In the genomic region with DNA sequence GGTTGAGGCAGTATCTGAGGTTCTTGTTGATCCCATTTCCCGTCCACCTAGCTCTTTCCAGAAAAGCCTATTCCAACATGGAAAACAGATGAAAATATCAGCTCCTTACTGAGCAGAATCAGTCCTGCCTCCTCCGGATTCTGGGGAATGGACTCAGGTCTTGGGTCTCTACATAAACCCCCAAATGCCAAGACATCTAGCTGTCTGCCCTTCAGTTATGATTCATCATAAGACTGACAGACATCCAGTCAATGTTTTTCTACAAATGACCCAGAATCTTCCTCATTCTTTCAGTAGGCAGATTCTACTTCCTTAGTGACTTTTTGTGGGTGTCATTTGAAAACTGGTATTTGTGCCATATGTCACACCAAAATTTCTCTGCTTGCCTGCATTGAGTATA, we compare ENCODE assay signal across 19 cellular contexts.
DNase-seq lines count a peak whose midpoint lies in the region; ATAC-seq and TF ChIP-seq lines count a peak whose summit lies in the region.
"Had no signal": no experiment of that assay in that cellular context is flagged by ENCODE, and none has a peak within 500 bp of the region (broad histone marks: within the 10 kb centered on the region; RNA-seq: fewer than 3 reads in every experiment).

No MANE protein-coding gene starts in this region.

- H3K27ac ChIP-seq in mammary epithelial cell (ENCODE audit: insufficient read depth, low read depth, low read length) = peak overlapping the region; percentile 86
- H3K27ac ChIP-seq: BLaER1, sigmoid colon, SJSA1 had no signal

- CTCF ChIA-PET in mammary epithelial cell (lab: Charles Lee; ENCODE audit: low non-redundant PET) = no interaction called here

- H2AFZ ChIP-seq in mammary epithelial cell (ENCODE audit: low read depth, low read length) = peak overlapping the region; percentile 8

- H3K9me3 ChIP-seq in mammary epithelial cell (replicated peaks; ENCODE audit: insufficient read depth, low read length) = no peaks in the 10 kb centered on the region
- H3K9me3 ChIP-seq: BLaER1, mucosa of descending colon, sigmoid colon, SJSA1 had no signal

- no peaks in the 10 kb centered on the region for H3K27me3 ChIP-seq in mammary epithelial cell (ENCODE audit: insufficient read depth, low read length)
- H3K27me3 ChIP-seq: BLaER1, sigmoid colon, SJSA1 had no signal

- H3K27ac Mint-ChIP-seq in activated T-cell treated with anti-CD3 and anti-CD28 coated beads, Interleukin-2, amount 50 U/mL, for 72 hours = peak overlapping the region; percentile 85
- H3K27ac Mint-ChIP-seq in stimulated activated effector memory CD8-positive, alpha-beta T cell treated with anti-CD3 and anti-CD28 coated beads, Interleukin-12 subunit alpha, Interleukin-12 subunit beta, amount 100 ng/mL, for 72 hours = peak overlapping the region; percentile 68

- in situ Hi-C loops in mammary epithelial cell (cut with MboI; ENCODE audit: low sequenced_read_pairs in 2 of 2) = no loop called here

- no peaks in the 10 kb centered on the region for H4K20me1 ChIP-seq in mammary epithelial cell (ENCODE audit: insufficient read depth, low read length)
- H4K20me1 ChIP-seq: BLaER1 had no signal

- BruUV-seq in mammary epithelial cell (replicated peaks; lab: Mats Ljungman, UMichigan) = no TSS peak

- peaks cover 46% of the 10 kb centered on the region for H3K4me1 Mint-ChIP-seq in activated T-cell treated with anti-CD3 and anti-CD28 coated beads, Interleukin-2, amount 50 U/mL, for 72 hours (ENCODE audit: low read depth)
- peaks cover 41% of the 10 kb centered on the region for H3K4me1 Mint-ChIP-seq in stimulated activated effector memory CD8-positive, alpha-beta T cell treated with anti-CD3 and anti-CD28 coated beads, Interleukin-12 subunit alpha, Interleukin-12 subunit beta, amount 100 ng/mL, for 72 hours

- 81% methylated on average over 2 of the region's 2 CpGs for WGBS in mammary epithelial cell (ENCODE audit: low coverage, missing lambda C conversion rate)

- no peak overlapping the region for H3K4me3 ChIP-seq in mammary epithelial cell (replicated peaks in 1 of 3; ENCODE audit: insufficient read depth in 1 of 3, low read depth in 2 of 3, low read length in 3 of 3)
- H3K4me3 ChIP-seq: BLaER1, mucosa of descending colon, sigmoid colon, SJSA1 had no signal

- no peaks in the 10 kb centered on the region for H3K9me3 Mint-ChIP-seq in activated T-cell treated with anti-CD3 and anti-CD28 coated beads, Interleukin-2, amount 50 U/mL, for 72 hours
- H3K9me3 Mint-ChIP-seq in stimulated activated effector memory CD8-positive, alpha-beta T cell treated with anti-CD3 and anti-CD28 coated beads, Interleukin-12 subunit alpha, Interleukin-12 subunit beta, amount 100 ng/mL, for 72 hours = no peaks in the 10 kb centered on the region

- DNase-seq in activated T-cell treated with anti-CD3 and anti-CD28 coated beads, Interleukin-2, amount 50 U/mL, for 72 hours = no peak
- DNase-seq in activated T-cell treated with anti-CD3 and anti-CD28 coated beads, Interleukin-2, amount 50 U/mL, for 48 hours = no peak
- peak; percentile 18 for DNase-seq in MV-4-11 (lab: John Stamatoyannopoulos, UW)
- DNase-seq in mammary epithelial cell = no peak
- peak in 1 of 2 donors; percentile 57 for DNase-seq in stimulated activated effector memory CD8-positive, alpha-beta T cell treated with anti-CD3 and anti-CD28 coated beads, Interleukin-12 subunit alpha, Interleukin-12 subunit beta, amount 100 ng/mL, for 72 hours (ENCODE audit: low spot score in 2 of 2)
- no peak for DNase-seq in AG08396 (ENCODE audit: low spot score)
- no peak for DNase-seq in cerebellum (ENCODE audit: low spot score)
- DNase-seq: activated CD4-positive, alpha-beta T cell treated with anti-CD3 and anti-CD28 coated beads for 4 hours; activated CD8-positive, alpha-beta memory T cell treated with anti-CD3 and anti-CD28 coated beads, Interleukin-2, amount 50 U/mL, for 48 hours; central memory CD4-positive, alpha-beta T cell; DMS79 treated with DMSO at 0.1 percent for 48 hours; mucosa of descending colon; NCI-H524; sigmoid colon; stimulated activated CD8-positive, alpha-beta memory T cell treated with anti-CD3 and anti-CD28 coated beads, Interleukin-4, amount 100 ng/mL, for 48 hours; substantia nigra had no signal

- no peak for TF ChIP-seq CTCF in mammary epithelial cell (conservative IDR thresholded peaks at IDR 0.05 in 1 of 2, IDR thresholded peaks at IDR 0.05 in 1 of 2; ENCODE audit: extremely low read depth in 1 of 2, insufficient read depth in 1 of 2, low read depth in 1 of 2, low read length in 2 of 2)

- peaks cover 0 to 5% of the 10 kb centered on the region in 2 donors for H3K36me3 Mint-ChIP-seq in activated T-cell treated with anti-CD3 and anti-CD28 coated beads, Interleukin-2, amount 50 U/mL, for 72 hours (ENCODE audit: insufficient read depth in 2 of 2)
- peaks cover 13% of the 10 kb centered on the region for H3K36me3 Mint-ChIP-seq in stimulated activated effector memory CD8-positive, alpha-beta T cell treated with anti-CD3 and anti-CD28 coated beads, Interleukin-12 subunit alpha, Interleukin-12 subunit beta, amount 100 ng/mL, for 72 hours

- dilution Hi-C loops in mammary epithelial cell (cut with HindIII; ENCODE audit: low sequenced_read_pairs) = no loop called here

- no peaks in the 10 kb centered on the region for H3K36me3 ChIP-seq in mammary epithelial cell (ENCODE audit: insufficient read depth, low read length)
- H3K36me3 ChIP-seq: BLaER1, sigmoid colon, SJSA1 had no signal

- H3K4me2 ChIP-seq in mammary epithelial cell (ENCODE audit: insufficient read depth, low read depth, low read length) = no peak overlapping the region
- H3K4me2 ChIP-seq: BLaER1 had no signal

- no peaks in the 10 kb centered on the region for H3K79me2 ChIP-seq in mammary epithelial cell (ENCODE audit: insufficient read depth, low read length)

- H3K4me3 Mint-ChIP-seq in activated T-cell treated with anti-CD3 and anti-CD28 coated beads, Interleukin-2, amount 50 U/mL, for 72 hours = peak overlapping the region; percentile 32 to 67
- H3K4me3 Mint-ChIP-seq in stimulated activated effector memory CD8-positive, alpha-beta T cell treated with anti-CD3 and anti-CD28 coated beads, Interleukin-12 subunit alpha, Interleukin-12 subunit beta, amount 100 ng/mL, for 72 hours = peak overlapping the region; percentile 29

- peaks cover 31% of the 10 kb centered on the region for H3K4me1 ChIP-seq in mammary epithelial cell (ENCODE audit: insufficient read depth, low read length)
- H3K4me1 ChIP-seq: BLaER1, SJSA1 had no signal

- intact Hi-C loops in mammary epithelial cell (cut with micrococcal nuclease) = loop anchor here (1.0 to 10.0 kb wide), 3 partner anchors 103 to 279 kb away; a partner anchor contains a TSS

- no peaks in the 10 kb centered on the region for H3K27me3 Mint-ChIP-seq in activated T-cell treated with anti-CD3 and anti-CD28 coated beads, Interleukin-2, amount 50 U/mL, for 72 hours (ENCODE audit: low read depth)

- H3K9ac ChIP-seq in mammary epithelial cell (ENCODE audit: insufficient read depth, low read length) = peak overlapping the region; percentile 9
- H3K9ac ChIP-seq: BLaER1 had no signal

- peak; percentile 39 to 42 for ATAC-seq in activated T-cell treated with anti-CD3 and anti-CD28 coated beads, Interleukin-2, amount 50 U/mL, for 72 hours (replicated peaks in 1 of 2)
- peak; percentile 38 for ATAC-seq in stimulated activated effector memory CD8-positive, alpha-beta T cell treated with anti-CD3 and anti-CD28 coated beads, Interleukin-12 subunit alpha, Interleukin-12 subunit beta, amount 100 ng/mL, for 72 hours
- ATAC-seq in GM21390 (IDR thresholded peaks at IDR 0.05; ENCODE audit: unreplicated experiment) = no peak
